Comparison of ENCODE assay signal across 10 cellular contexts in genomic region chr12:14272954-14273910, GRCh38.
DNase-seq lines count a peak whose midpoint lies in the region; ATAC-seq, FAIRE-seq and TF ChIP-seq lines count a peak whose summit lies in the region.
"Had no signal": no experiment of that assay in that cellular context is flagged by ENCODE, and none has a peak within 500 bp of the region (broad histone marks: within the 10 kb centered on the region; RNA-seq: fewer than 3 reads in every experiment).

No MANE protein-coding gene starts in this region.

- peak overlapping the region; percentile 29 for H3K27ac ChIP-seq in osteoblast (ENCODE audit: low read depth, low read length)
- H3K27ac ChIP-seq in thyroid gland: no peak overlapping the region
- H3K27ac ChIP-seq in H9 (ENCODE audit: insufficient read length, low read depth, low read length): no peak overlapping the region
- H3K27ac ChIP-seq: SJSA1 had no signal

- ATAC-seq in GM18858 (IDR thresholded peaks at IDR 0.05; ENCODE audit: unreplicated experiment) (peak; percentile 41), HG02885 (IDR thresholded peaks at IDR 0.05; ENCODE audit: poor library complexity, unreplicated experiment) (no peak), HG02610 (IDR thresholded peaks at IDR 0.05; ENCODE audit: unreplicated experiment) (no peak)

- no peak overlapping the region for H3K9ac ChIP-seq in H9 (ENCODE audit: extremely low read depth, insufficient read length, low read length)

- no peak for TF ChIP-seq POLR2A in thyroid gland (IDR thresholded peaks at IDR 0.05)

- no peaks in the 10 kb centered on the region for H3K36me3 ChIP-seq in bronchial epithelial cell (ENCODE audit: control insufficient read depth, insufficient read depth, low read length)
- H3K36me3 ChIP-seq in osteoblast (ENCODE audit: insufficient read depth, low read length): no peaks in the 10 kb centered on the region
- H3K36me3 ChIP-seq in thyroid gland: no peaks in the 10 kb centered on the region
- H3K36me3 ChIP-seq: SJSA1 had no signal

- no peak overlapping the region for H4K8ac ChIP-seq in H9 (replicated peaks; ENCODE audit: insufficient read length, low read depth, low read length)

- no peak overlapping the region for H2BK12ac ChIP-seq in H9 (ENCODE audit: insufficient read length, low read depth, low read length)

- H3K4me2 ChIP-seq in osteoblast (ENCODE audit: insufficient read depth, low read length): peak overlapping the region; percentile 29
- no peak overlapping the region for H3K4me2 ChIP-seq in H9 (ENCODE audit: insufficient read depth, insufficient read length, low read length)

- H3K14ac ChIP-seq in H9 (ENCODE audit: insufficient read depth, low read length): no peak overlapping the region

- no peaks in the 10 kb centered on the region for H3K27me3 ChIP-seq in bronchial epithelial cell (ENCODE audit: control insufficient read depth, insufficient read depth, low read length)
- no peaks in the 10 kb centered on the region for H3K27me3 ChIP-seq in osteoblast (ENCODE audit: insufficient read depth, low read length)
- H3K27me3 ChIP-seq in thyroid gland: no peaks in the 10 kb centered on the region
- no peaks in the 10 kb centered on the region; the same call in 1 of the 2 replicates for H3K27me3 ChIP-seq in H9 (ENCODE audit: insufficient read depth, low read length)
- H3K27me3 ChIP-seq: SJSA1 had no signal

- no peak overlapping the region for H4K91ac ChIP-seq in H9 (ENCODE audit: insufficient read length, low read depth, low read length)

- no peak overlapping the region for H2BK20ac ChIP-seq in H9 (ENCODE audit: low read depth, low read length, poor library complexity, severe bottlenecking)

- H3K9me3 Mint-ChIP-seq in H9: peaks cover 10 to 14% of the 10 kb centered on the region in 2 experiments

- peaks cover 9 to 27% of the 10 kb centered on the region in 2 experiments for H3K4me1 Mint-ChIP-seq in H9

- no peak overlapping the region for H3K4me3 Mint-ChIP-seq in H9

- H4K20me1 ChIP-seq in osteoblast (ENCODE audit: insufficient read depth, low read length) (no peaks in the 10 kb centered on the region), H9 (ENCODE audit: control insufficient read depth, insufficient read depth, insufficient read length) (no peaks in the 10 kb centered on the region)

- no peak overlapping the region for H3K4ac ChIP-seq in H9 (ENCODE audit: low read depth, low read length)

- no peak overlapping the region for H4K5ac ChIP-seq in H9 (ENCODE audit: insufficient read length, low read depth, low read length)

- no peak overlapping the region for H3K23ac ChIP-seq in H9 (ENCODE audit: insufficient read length, low read depth, low read length)

- H2AFZ ChIP-seq in osteoblast (ENCODE audit: low read length): peak overlapping the region; percentile 62
- no peak overlapping the region for H2AFZ ChIP-seq in H9 (ENCODE audit: low read length)

- TF ChIP-seq CTCF in bronchial epithelial cell (IDR thresholded peaks at IDR 0.05; ENCODE audit: insufficient read depth, low read length, severe bottlenecking): no peak
- no peak for TF ChIP-seq CTCF in osteoblast (IDR thresholded peaks at IDR 0.05; ENCODE audit: extremely low read depth, low read depth, low read length)
- TF ChIP-seq CTCF in thyroid gland (IDR thresholded peaks at IDR 0.05): no peak
- TF ChIP-seq CTCF in H9 (conservative IDR thresholded peaks at IDR 0.05): no peak

- H2BK120ac ChIP-seq in H9 (ENCODE audit: low read depth, low read length, poor library complexity, severe bottlenecking): no peak overlapping the region

- no peak overlapping the region for H2AK5ac ChIP-seq in H9 (ENCODE audit: insufficient read length, low read length)

- no peak overlapping the region for H2BK15ac ChIP-seq in H9 (ENCODE audit: low read depth, low read length)

- H3K9me3 ChIP-seq in osteoblast (ENCODE audit: low read depth, low read length): no peaks in the 10 kb centered on the region
- no peaks in the 10 kb centered on the region for H3K9me3 ChIP-seq in thyroid gland
- no peaks in the 10 kb centered on the region for H3K9me3 ChIP-seq in H9 (ENCODE audit: control insufficient read depth, low read depth, low read length)

- H3K27me3 Mint-ChIP-seq in H9 (ENCODE audit: low read depth): peaks cover 17% of the 10 kb centered on the region

- H3K79me1 ChIP-seq in H9 (ENCODE audit: insufficient read depth, low read depth, low read length, poor library complexity, severe bottlenecking): no peaks in the 10 kb centered on the region

- H3K79me2 ChIP-seq in osteoblast (ENCODE audit: insufficient read depth, low read length): no peaks in the 10 kb centered on the region
- no peaks in the 10 kb centered on the region for H3K79me2 ChIP-seq in H9 (ENCODE audit: insufficient read depth, low read length)

- no peak overlapping the region for H3T11ph ChIP-seq in H9 (ENCODE audit: low read length)

- WGBS in thyroid gland, 2 donors: 64 to 67% methylated on average over 8 of the region's 8 CpGs
- WGBS in H9 (ENCODE audit: extremely low coverage, insufficient read length, low lambda C conversion rate): no CpG with 5 or more reads among the region's 8 CpGs

- peaks cover 5 to 27% (median 6%) of the 10 kb centered on the region in 3 experiments; a peak in 4 of 7 replicates for H3K36me3 Mint-ChIP-seq in H9 (ENCODE audit: insufficient read depth in 1 of 3, low read depth in 3 of 3)

- H3K23me2 ChIP-seq in H9 (ENCODE audit: insufficient read length, low read depth, low read length, poor library complexity, severe bottlenecking): no peaks in the 10 kb centered on the region

- H2BK5ac ChIP-seq in H9 (ENCODE audit: insufficient read length, low read length): no peak overlapping the region

- H3K18ac ChIP-seq in H9 (ENCODE audit: insufficient read length, low read depth, low read length): no peak overlapping the region

- H3K4me1 ChIP-seq in osteoblast (ENCODE audit: insufficient read depth, low read length) (peaks cover 12% of the 10 kb centered on the region), thyroid gland (no peaks in the 10 kb centered on the region), H9 (ENCODE audit: insufficient read depth, low read length) (no peaks in the 10 kb centered on the region; the same call in 1 of the 2 replicates)
- H3K4me1 ChIP-seq: SJSA1 had no signal

- peak; percentile 8 for DNase-seq in NCI-H1436 treated with DMSO at 0.1 percent for 48 hours (lab: John Stamatoyannopoulos, UW)
- DNase-seq in bronchial epithelial cell (ENCODE audit: low read depth): peak; percentile 97
- no peak for DNase-seq in osteoblast (ENCODE audit: insufficient read length, low spot score, missing footprints)
- DNase-seq in thyroid gland: no peak
- no peak for DNase-seq in H9

- intact Hi-C loops in thyroid gland (cut with DNase I): no loop called here

- H3K4me3 ChIP-seq in bronchial epithelial cell (ENCODE audit: low read depth, low read length): peak overlapping the region; percentile 17
- no peak overlapping the region for H3K4me3 ChIP-seq in osteoblast (ENCODE audit: insufficient read depth, low read length)
- H3K4me3 ChIP-seq in thyroid gland (replicated peaks in 1 of 3): no peak overlapping the region
- H3K4me3 ChIP-seq: SJSA1 had no signal

- no peak overlapping the region for H3K56ac ChIP-seq in H9 (ENCODE audit: insufficient read length, low read depth, low read length)

- no peak overlapping the region for H3K27ac Mint-ChIP-seq in H9

- peak; percentile 47 for FAIRE-seq in bronchial epithelial cell (lab: Jason Lieb, UNC)
- FAIRE-seq: endothelial cell of umbilical vein had no signal

Comparison
In these comparisons a context has a peak if more than half of its experiments do, and no peak if none do; other contexts are left out.
1. DNase-seq: peak in NCI-H1436 treated with DMSO at 0.1 percent for 48 hours (single experiment) and bronchial epithelial cell (single experiment); none in osteoblast (single experiment), thyroid gland (0 of 2) and H9 (single experiment).